In the genomic region with DNA sequence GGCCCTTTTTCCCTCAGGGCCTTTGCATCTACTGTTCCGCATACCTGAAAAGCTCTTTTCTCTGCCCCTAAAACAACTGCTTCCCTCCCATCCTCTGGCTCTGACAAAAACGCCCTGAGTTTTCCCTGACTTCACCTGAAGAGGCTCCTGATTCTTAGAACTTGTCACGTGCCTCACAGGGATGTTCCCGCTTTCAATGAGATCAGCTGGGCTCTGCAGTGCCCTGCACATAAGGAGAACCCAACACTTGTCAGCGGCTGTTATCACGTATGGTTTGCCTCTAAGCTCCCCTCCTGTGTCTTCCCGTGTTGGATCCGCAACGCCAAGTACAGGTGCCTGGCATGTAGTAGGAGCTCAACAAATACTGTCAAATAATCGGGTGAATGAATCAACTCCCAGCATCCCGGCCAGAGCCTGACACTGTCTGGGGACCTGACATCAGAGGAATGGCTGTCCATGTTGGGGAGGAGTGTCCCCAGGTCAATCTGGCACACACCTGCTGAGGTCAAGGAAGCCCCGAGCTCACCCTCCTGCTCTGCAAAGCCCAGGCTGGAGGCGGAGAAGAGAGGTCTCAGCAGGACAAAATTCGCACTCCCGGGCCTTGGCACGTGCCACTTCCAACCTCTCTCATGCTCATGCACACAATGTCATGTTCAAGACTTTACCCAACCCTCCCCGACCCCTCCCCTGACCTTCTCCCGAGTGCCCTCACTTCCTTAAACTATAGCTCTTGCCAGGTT, we compare ENCODE assay signal across 8 cellular contexts. TPM values are rescaled to one million over a fixed set of nuclear protein-coding genes. Genes with fewer than 3 reads are reported as not detected.
A peak's percentile ranks its signal among the peaks of the same experiment; 100 is the strongest.
DNase-seq lines count a peak whose midpoint lies in the region; ATAC-seq and TF ChIP-seq lines count a peak whose summit lies in the region.

No MANE protein-coding gene starts in this region.

- ATAC-seq in naive thymus-derived CD4-positive, alpha-beta T cell = no peak
- ATAC-seq in GM19467 (IDR thresholded peaks at IDR 0.05; ENCODE audit: unreplicated experiment) (no peak), GM21619 (IDR thresholded peaks at IDR 0.05; ENCODE audit: unreplicated experiment) (no peak)

- TF ChIP-seq CTCF in CD14-positive monocyte (IDR thresholded peaks at IDR 0.05) = no peak
- peak in 1 of 2 experiments; percentile 0 for TF ChIP-seq CTCF in brain (conservative IDR thresholded peaks at IDR 0.05)

- no peak overlapping the region for H3K27ac ChIP-seq in Karpas-422 (ENCODE audit: low read length)
- no peak overlapping the region for H3K27ac ChIP-seq in naive thymus-derived CD4-positive, alpha-beta T cell (ENCODE audit: low read depth, low read length)

- POLR2A ChIA-PET in naive thymus-derived CD4-positive, alpha-beta T cell (lab: Charles Lee) = interaction anchor here (0.6 to 4.9 kb wide), 16 partner anchors 10 to 175 kb away, joined by 3 to 59 read pairs (median 6); a partner anchor contains a TSS

- intact Hi-C loops in CD14-positive monocyte (cut with micrococcal nuclease) = loop anchor here in 1 of 2 donors (2.0 to 5.0 kb wide), 2 partner anchors 55 to 120 kb away; no protein-coding TSS in a partner anchor
- intact Hi-C loops in naive thymus-derived CD4-positive, alpha-beta T cell (cut with micrococcal nuclease) = loop anchor here (1.0 kb wide), 5 partner anchors 9 to 120 kb away; no protein-coding TSS in a partner anchor

- CTCF ChIA-PET in naive thymus-derived CD4-positive, alpha-beta T cell (lab: Charles Lee) = interaction anchor here (0.8 to 4.9 kb wide), 19 partner anchors 9 to 119 kb away, joined by 3 to 85 read pairs (median 6); a partner anchor contains a TSS

- no peaks in the 10 kb centered on the region; the same call in 1 of the 2 replicates for H4K20me1 ChIP-seq in Karpas-422 (ENCODE audit: insufficient read depth, low read depth, low read length)

- H3K27me3 Mint-ChIP-seq in CD14-positive monocyte (ENCODE audit: low read depth in 3 of 3) = peaks cover 13 to 26% (median 25%) of the 10 kb centered on the region in 3 donors
- peaks cover 13% of the 10 kb centered on the region for H3K27me3 Mint-ChIP-seq in brain
- no peaks in the 10 kb centered on the region for H3K27me3 Mint-ChIP-seq in naive thymus-derived CD4-positive, alpha-beta T cell

- H3K4me1 Mint-ChIP-seq in CD14-positive monocyte (peaks cover 49% of the 10 kb centered on the region), brain (peaks cover 35% of the 10 kb centered on the region)
- peaks cover 15 to 56% (median 37%) of the 10 kb centered on the region in 7 donors for H3K4me1 Mint-ChIP-seq in naive thymus-derived CD4-positive, alpha-beta T cell

- H3K27ac Mint-ChIP-seq in CD14-positive monocyte = peak overlapping the region; percentile 91 to 99 (median 97)
- H3K27ac Mint-ChIP-seq in brain = peak overlapping the region; percentile 63 to 86 (median 85)
- H3K27ac Mint-ChIP-seq in naive thymus-derived CD4-positive, alpha-beta T cell = peak overlapping the region; percentile 53 to 93 (median 78)

- peaks cover 13% of the 10 kb centered on the region for H3K4me1 ChIP-seq in Karpas-422 (ENCODE audit: low read length)
- H3K4me1 ChIP-seq in naive thymus-derived CD4-positive, alpha-beta T cell (ENCODE audit: control insufficient read depth in 2 of 2, insufficient read depth in 2 of 2, low read length in 2 of 2) = peaks cover 14 to 29% of the 10 kb centered on the region in 2 donors

- H3K4me3 Mint-ChIP-seq in CD14-positive monocyte (peak overlapping the region in 1 of 2 donors; percentile 82), brain (peak overlapping the region; percentile 78 to 90 (median 80))
- H3K4me3 Mint-ChIP-seq in naive thymus-derived CD4-positive, alpha-beta T cell = peak overlapping the region; percentile 61 to 81 (median 74)

- no peak overlapping the region; the same call in 1 of the 2 replicates for H2AFZ ChIP-seq in Karpas-422 (ENCODE audit: low read length)

- H3K9me2 ChIP-seq in Karpas-422 (replicated peaks; ENCODE audit: insufficient read depth, low read length) = no peaks in the 10 kb centered on the region

- H3K9me3 ChIP-seq in Karpas-422 (ENCODE audit: low read length) = no peaks in the 10 kb centered on the region
- H3K9me3 ChIP-seq in naive thymus-derived CD4-positive, alpha-beta T cell (ENCODE audit: control insufficient read depth in 2 of 3, low read length in 3 of 3) = no peaks in the 10 kb centered on the region

- H3K4me3 ChIP-seq in Karpas-422 (ENCODE audit: low read length) = no peak overlapping the region
- H3K4me3 ChIP-seq in naive thymus-derived CD4-positive, alpha-beta T cell (ENCODE audit: low read length) = no peak overlapping the region

- peak overlapping the region; percentile 44 for H3K4me2 ChIP-seq in Karpas-422 (ENCODE audit: low read depth, low read length, poor library complexity, severe bottlenecking)

- DNase-seq in CD14-positive monocyte (ENCODE audit: low spot score) = no peak
- DNase-seq in Karpas-422 = no peak
- no peak for DNase-seq in naive thymus-derived CD4-positive, alpha-beta T cell
- DNase-seq in DMS153 treated with DMSO at 0.1 percent for 48 hours (lab: John Stamatoyannopoulos, UW; ENCODE audit: unreplicated experiment) = no peak
- no peak for DNase-seq in islet precursor cell

- no peaks in the 10 kb centered on the region for H3K27me3 ChIP-seq in Karpas-422 (ENCODE audit: low read length)
- no peaks in the 10 kb centered on the region for H3K27me3 ChIP-seq in naive thymus-derived CD4-positive, alpha-beta T cell (ENCODE audit: control insufficient read depth in 2 of 2, insufficient read depth in 2 of 2, low read length in 2 of 2)

- no peak overlapping the region for H3K9ac ChIP-seq in Karpas-422 (ENCODE audit: low read length)

- no peaks in the 10 kb centered on the region for H3K36me3 ChIP-seq in Karpas-422 (ENCODE audit: insufficient read depth, low read length)
- H3K36me3 ChIP-seq in naive thymus-derived CD4-positive, alpha-beta T cell (ENCODE audit: control insufficient read depth in 2 of 3, insufficient read depth in 3 of 3, low read length in 3 of 3) = peaks cover 0 to 5% (median 0%) of the 10 kb centered on the region in 3 experiments

- H3K9me3 Mint-ChIP-seq in CD14-positive monocyte (peaks cover 0 to 1% (median 0%) of the 10 kb centered on the region in 7 donors), brain (peaks cover 0 to 6% (median 0%) of the 10 kb centered on the region in 5 experiments)
- peaks cover 0 to 3% (median 0%) of the 10 kb centered on the region in 11 donors for H3K9me3 Mint-ChIP-seq in naive thymus-derived CD4-positive, alpha-beta T cell

- H3K36me3 Mint-ChIP-seq in CD14-positive monocyte (peaks cover 6 to 18% of the 10 kb centered on the region in 2 donors), brain (no peaks in the 10 kb centered on the region)
- H3K36me3 Mint-ChIP-seq in naive thymus-derived CD4-positive, alpha-beta T cell = peaks cover 0 to 5% (median 0%) of the 10 kb centered on the region in 5 donors

- peaks cover 4% of the 10 kb centered on the region for H3K79me2 ChIP-seq in Karpas-422 (ENCODE audit: low read length)

RNA-seq across cellular contexts. Expression of a gene that starts 4.2 kb away (rescaled TPM):
- 10 to 100 TPM; 34.9 to 43.0 TPM for polyA plus RNA-seq in CD14-positive monocyte
- 94.7 and 190 TPM in 2 replicates for total RNA-seq in Karpas-422 (2014; rRNA removed; shearing (Covaris generic); ENCODE audit: low replicate concordance)
- 92.8 TPM for polyA plus RNA-seq in brain (ENCODE audit: insufficient read depth, low read depth, low replicate concordance)
- 100 to 1,000 TPM; 305 to 399 (median 322) TPM for total RNA-seq in naive thymus-derived CD4-positive, alpha-beta T cell
- 10 to 100 TPM; 18.5 to 38.0 TPM for polyA plus RNA-seq in naive thymus-derived CD4-positive, alpha-beta T cell

RNA-seq across cellular contexts. Expression of a gene that starts 27.0 kb away (rescaled TPM):
- 10 to 100 TPM in 1 of 2 donors, 1 to 10 TPM in 1; 9.1 to 10.3 TPM for polyA plus RNA-seq in CD14-positive monocyte
- total RNA-seq in Karpas-422 (2014; rRNA removed; shearing (Covaris generic); ENCODE audit: low replicate concordance) = 31.3 and 91.8 TPM in 2 replicates
- 35.3 TPM for polyA plus RNA-seq in brain (ENCODE audit: insufficient read depth, low read depth, low replicate concordance)
- total RNA-seq in naive thymus-derived CD4-positive, alpha-beta T cell = 100 to 1,000 TPM; 161 to 286 (median 191) TPM
- 10 to 100 TPM in 1 of 2 donors, 1 to 10 TPM in 1; 6.3 to 19.5 TPM for polyA plus RNA-seq in naive thymus-derived CD4-positive, alpha-beta T cell

RNA-seq across cellular contexts. Expression of a gene that starts 41.2 kb away (rescaled TPM):
- polyA plus RNA-seq in CD14-positive monocyte (1 to 10 TPM; 3.6 to 5.8 TPM), brain (ENCODE audit: insufficient read depth, low read depth, low replicate concordance) (10.2 TPM)
- total RNA-seq in Karpas-422 (2014; rRNA removed; shearing (Covaris generic); ENCODE audit: low replicate concordance) = 0.61 and 0.82 TPM in 2 replicates
- total RNA-seq in naive thymus-derived CD4-positive, alpha-beta T cell = 10 to 100 TPM in 4 of 5 experiments, 1 to 10 TPM in 1; 8.8 to 23.8 (median 15.0) TPM
- polyA plus RNA-seq in naive thymus-derived CD4-positive, alpha-beta T cell = 1 to 10 TPM; 1.1 to 4.9 TPM
